ENCODE assay signal across 8 cellular contexts in the genomic region with DNA sequence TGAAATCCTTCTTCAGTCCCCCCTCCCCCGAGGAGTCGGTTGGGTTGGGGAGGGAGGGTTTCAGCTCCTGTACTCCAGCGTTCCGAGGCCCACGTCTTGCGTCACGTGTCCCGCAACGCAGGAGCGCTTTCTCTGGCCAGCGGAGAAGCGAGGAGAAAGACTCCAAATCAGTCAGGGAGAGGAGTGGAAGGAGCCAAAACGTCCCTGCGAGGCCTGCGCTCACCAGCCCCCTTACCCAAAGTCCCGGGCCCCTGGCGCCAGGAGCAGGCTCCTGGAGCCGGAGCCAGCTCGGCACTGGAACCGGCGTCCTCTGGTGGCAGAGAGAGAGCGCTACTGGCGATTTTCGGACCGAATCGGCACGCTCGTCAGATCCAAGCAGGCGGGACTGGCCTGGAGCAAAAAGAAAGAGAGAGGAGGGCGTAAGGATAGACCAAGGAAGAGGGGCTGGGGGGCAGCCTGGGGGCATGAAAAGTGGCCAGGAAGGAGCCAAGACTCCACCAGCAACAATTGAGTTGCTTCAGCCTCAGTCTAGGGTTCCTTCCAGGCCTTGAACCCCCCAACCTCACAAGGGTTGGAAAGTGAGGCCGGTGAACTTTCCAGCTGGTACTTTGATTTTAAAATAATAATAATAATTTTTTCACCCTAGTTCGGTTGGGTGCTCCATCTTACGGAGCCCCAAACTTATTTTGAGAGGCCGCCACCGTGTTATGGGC. TPM values are rescaled to one million over a fixed set of nuclear protein-coding genes. Genes with fewer than 3 reads are reported as not detected.
DNase-seq lines count a peak whose midpoint lies in the region; ATAC-seq and TF ChIP-seq lines count a peak whose summit lies in the region.

A gene (plus strand): TSS at position 158 of the 713 bp plus-strand sequence.

- no peaks in the 10 kb centered on the region for H4K20me1 ChIP-seq in GM23248 (ENCODE audit: insufficient read depth)

- peak; percentile 43 for TF ChIP-seq CTCF in VCaP (conservative IDR thresholded peaks at IDR 0.05)
- peak; percentile 69 for TF ChIP-seq CTCF in coronary artery (IDR thresholded peaks at IDR 0.05)

- in situ Hi-C loops in GM23248 (cut with MboI) = loop anchor here (25.0 kb wide), 1 partner anchor 610 kb away; no protein-coding TSS in a partner anchor

- H3K4me3 ChIP-seq in GM23248 = peak within 1 kb of the TSS; percentile 82
- peak within 1 kb of the TSS; percentile 70 for H3K4me3 ChIP-seq in coronary artery

- peak within 1 kb of the TSS; percentile 76 for H3K4me2 ChIP-seq in GM23248 (ENCODE audit: unreplicated experiment)

- ATAC-seq in GM18502 (IDR thresholded peaks at IDR 0.05; ENCODE audit: poor library complexity, unreplicated experiment) = no peak

- H2AFZ ChIP-seq in GM23248 = peak within 1 kb of the TSS; percentile 94

- H3K36me3 ChIP-seq in GM23248 (ENCODE audit: low read depth) = no peaks in the 10 kb centered on the region

- H3F3A ChIP-seq in GM23248 (ENCODE audit: insufficient read depth) = no peaks in the 10 kb centered on the region

- WGBS in GM23248 (ENCODE audit: low coverage in 1 of 2, low lambda C conversion rate in 2 of 2, missing lambda C conversion rate in 2 of 2), 2 experiments = 33 to 41% methylated on average over 32 to 35 of the region's 35 CpGs

- no peaks in the 10 kb centered on the region for H3K9me3 ChIP-seq in GM23248 (ENCODE audit: low read depth)

- H3K27me3 ChIP-seq in GM23248 (replicated peaks; ENCODE audit: insufficient read depth) = peaks cover 18% of the 10 kb centered on the region

- peaks cover 22% of the 10 kb centered on the region for H3K79me2 ChIP-seq in GM23248 (ENCODE audit: insufficient read depth)

- H3K9me2 ChIP-seq in GM23248 (ENCODE audit: insufficient read depth) = no peaks in the 10 kb centered on the region

- H3K27ac ChIP-seq in GM23248 (no peak within 1 kb of the TSS), VCaP (no peak within 1 kb of the TSS), coronary artery (no peak within 1 kb of the TSS)

- DNase-seq in A172 (ENCODE audit: low spot score) = no peak
- peak; percentile 77 for DNase-seq in GM23248
- no peak for DNase-seq in coronary artery (ENCODE audit: low spot score)
- peak; percentile 2 for DNase-seq in kidney glomerular epithelial cell (lab: John Stamatoyannopoulos, UW)
- DNase-seq in stimulated activated CD4-positive, alpha-beta T cell treated with anti-CD3 and anti-CD28 coated beads, Interleukin-15, amount 100 ng/mL, for 48 hours (ENCODE audit: low read depth in 2 of 2) = peak; percentile 18 to 38
- DNase-seq in hippocampal formation (lab: John Stamatoyannopoulos, UW) = no peak

- peaks cover 3% of the 10 kb centered on the region; the same call in 1 of the 2 replicates for H3K4me1 ChIP-seq in GM23248 (ENCODE audit: insufficient read depth)

- no peak within 1 kb of the TSS for H3K9ac ChIP-seq in GM23248

RNA-seq across cellular contexts. Expression of the gene that starts here (rescaled TPM):
- 416 and 436 TPM in 2 replicates for total RNA-seq in A172 (2014; rRNA removed; shearing (Covaris generic))
- total RNA-seq in GM23248 (2014; rRNA removed; shearing (Covaris generic)) = 804 and 904 TPM in 2 replicates
- polyA plus RNA-seq in GM23248 (2016; fragmentation: Nextera tagmentation; extraction: Ambion mirVana) = 421 and 424 TPM in 2 replicates

Comparison
In these comparisons a context has a peak if more than half of its experiments do, and no peak if none do; other contexts are left out.
1. DNase-seq: peak in GM23248 (single experiment), kidney glomerular epithelial cell (single experiment) and stimulated activated CD4-positive, alpha-beta T cell treated with anti-CD3 and anti-CD28 coated beads, Interleukin-15, amount 100 ng/mL, for 48 hours (2 of 2); none in A172 (single experiment), coronary artery (single experiment) and hippocampal formation (0 of 2).